Comparison of ENCODE assay signal across 8 cellular contexts in the genomic region with DNA sequence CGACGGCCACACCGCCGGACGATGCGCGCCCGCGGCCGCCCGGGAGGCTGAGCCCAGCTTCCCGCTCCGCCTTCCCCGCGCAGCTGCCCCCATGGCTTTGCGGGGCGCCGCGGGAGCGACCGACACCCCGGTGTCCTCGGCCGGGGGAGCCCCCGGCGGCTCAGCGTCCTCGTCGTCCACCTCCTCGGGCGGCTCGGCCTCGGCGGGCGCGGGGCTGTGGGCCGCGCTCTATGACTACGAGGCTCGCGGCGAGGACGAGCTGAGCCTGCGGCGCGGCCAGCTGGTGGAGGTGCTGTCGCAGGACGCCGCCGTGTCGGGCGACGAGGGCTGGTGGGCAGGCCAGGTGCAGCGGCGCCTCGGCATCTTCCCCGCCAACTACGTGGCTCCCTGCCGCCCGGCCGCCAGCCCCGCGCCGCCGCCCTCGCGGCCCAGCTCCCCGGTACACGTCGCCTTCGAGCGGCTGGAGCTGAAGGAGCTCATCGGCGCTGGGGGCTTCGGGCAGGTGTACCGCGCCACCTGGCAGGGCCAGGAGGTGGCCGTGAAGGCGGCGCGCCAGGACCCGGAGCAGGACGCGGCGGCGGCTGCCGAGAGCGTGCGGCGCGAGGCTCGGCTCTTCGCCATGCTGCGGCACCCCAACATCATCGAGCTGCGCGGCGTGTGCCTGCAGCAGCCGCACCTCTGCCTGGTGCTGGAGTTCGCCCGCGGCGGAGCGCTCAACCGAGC. TPM values are rescaled to one million over a fixed set of nuclear protein-coding genes. Genes with fewer than 3 reads are reported as not detected.
DNase-seq lines count a peak whose midpoint lies in the region; ATAC-seq, FAIRE-seq and TF ChIP-seq lines count a peak whose summit lies in the region.

No MANE protein-coding gene starts in this region.

- H3K4me3 ChIP-seq in SJSA1 (peak overlapping the region; percentile 44), body of pancreas (peak overlapping the region; percentile 77 to 78), kidney (ENCODE audit: low read length in 2 of 2) (peak overlapping the region; percentile 82 to 83)

- peak overlapping the region; percentile 51 for H3K9ac ChIP-seq in kidney (ENCODE audit: low read length in 2 of 2)

- TF ChIP-seq POLR2A in body of pancreas (IDR thresholded peaks at IDR 0.05), result peak in 2 of 3 donors; percentile 3 to 6

- H3K36me3 ChIP-seq in SJSA1, result 0 out of 2 replicates have a peak, but pooled peaks cover 5% of the 10 kb centered on the region
- H3K36me3 ChIP-seq in body of pancreas (replicated peaks in 1 of 2; ENCODE audit: insufficient read depth in 1 of 2, low read depth in 2 of 2), result no peaks in the 10 kb centered on the region
- no peaks in the 10 kb centered on the region for H3K36me3 ChIP-seq in kidney (ENCODE audit: control insufficient read depth in 1 of 2, insufficient read depth in 2 of 2, low read length in 2 of 2)

- DNase-seq in ACHN, result peak; percentile 31
- peak in 1 of 2 experiments; percentile 18 for DNase-seq in SJSA1 (ENCODE audit: low read depth in 1 of 2, low spot score in 2 of 2)
- peak; percentile 36 to 64 (median 53) for DNase-seq in body of pancreas
- DNase-seq in kidney, result peak; percentile 85
- DNase-seq in stimulated activated CD4-positive, alpha-beta T cell treated with anti-CD3 and anti-CD28 coated beads, Interleukin-4, amount 100 ng/mL, for 48 hours (ENCODE audit: low read depth in 2 of 2), result peak; percentile 7 to 9
- DNase-seq in NK-92 treated with Interleukin-12 subunit alpha and Interleukin-12 subunit beta, amount 100 ng/mL, for 24 hours (lab: John Stamatoyannopoulos, UW), result no peak

- WGBS in body of pancreas, 2 donors, result 1 to 2% methylated on average over 19 to 50 of the region's 105 CpGs

- TF ChIP-seq CTCF in body of pancreas (IDR thresholded peaks at IDR 0.05), result no peak
- no peak for TF ChIP-seq CTCF in kidney (IDR thresholded peaks at IDR 0.05; ENCODE audit: borderline replicate concordance, extremely low read depth, insufficient read depth)

- H3K9me3 ChIP-seq in SJSA1 (replicated peaks) (peaks cover 5% of the 10 kb centered on the region), body of pancreas (no peaks in the 10 kb centered on the region), kidney (ENCODE audit: control insufficient read depth in 1 of 2, low read length in 2 of 2) (no peaks in the 10 kb centered on the region)

- peak; percentile 13 for ATAC-seq in GM18519 (IDR thresholded peaks at IDR 0.05; ENCODE audit: low FRiP score, unreplicated experiment)
- peak; percentile 22 for ATAC-seq in HG03045 (IDR thresholded peaks at IDR 0.05; ENCODE audit: unreplicated experiment)
- ATAC-seq in body of pancreas, result peak; percentile 28

- H3K27me3 ChIP-seq in SJSA1 (replicated peaks) (peaks cover 48% of the 10 kb centered on the region), body of pancreas (no peaks in the 10 kb centered on the region)

- intact Hi-C loops in body of pancreas (cut with DNase I) (no loop called here), kidney (cut with DNase I) (no loop called here)

- in situ Hi-C loops in ACHN (cut with HindIII; ENCODE audit: low pct_ligation_motif_present, low pct_unique_long_range_greater_than_20kb, low sequenced_read_pairs), result no loop called here

- peaks cover 11% of the 10 kb centered on the region for H3K4me1 ChIP-seq in SJSA1 (replicated peaks)
- H3K4me1 ChIP-seq in body of pancreas, result peaks cover 32% of the 10 kb centered on the region
- H3K4me1 ChIP-seq in kidney (ENCODE audit: control insufficient read depth in 1 of 2, insufficient read depth in 1 of 2, low read depth in 1 of 2, low read length in 2 of 2), result peaks cover 11 to 13% of the 10 kb centered on the region in 2 donors

- FAIRE-seq in kidney (lab: Jason Lieb, UNC), result no peak

- no peak overlapping the region for H3K27ac ChIP-seq in SJSA1
- H3K27ac ChIP-seq in body of pancreas, result peak overlapping the region; percentile 96 to 98 (median 98)
- H3K27ac ChIP-seq in kidney (ENCODE audit: low read depth in 2 of 2, low read length in 2 of 2), result peak overlapping the region; percentile 74 to 76

RNA-seq across cellular contexts. Expression of a gene that starts 0.6 kb away (rescaled TPM):
- total RNA-seq in SJSA1 (2014; rRNA removed; shearing (Covaris generic)), result 0.03 and 0.13 TPM in 2 replicates
- total RNA-seq in body of pancreas (10 to 100 TPM; 40.2 to 62.3 TPM), kidney (21.6 TPM)
- polyA plus RNA-seq in kidney (ENCODE audit: insufficient read depth, low read depth, low replicate concordance), result 7.4 TPM

RNA-seq across cellular contexts. Expression of a gene that starts 32.6 kb away (rescaled TPM):
- 2.3 and 11.0 TPM in 2 replicates for total RNA-seq in SJSA1 (2014; rRNA removed; shearing (Covaris generic))
- total RNA-seq in body of pancreas, result 10 to 100 TPM; 24.1 to 72.1 TPM
- total RNA-seq in kidney, result 29.2 TPM
- 5.2 TPM for polyA plus RNA-seq in kidney (ENCODE audit: insufficient read depth, low read depth, low replicate concordance)

Comparison
In these comparisons a context has a peak if more than half of its experiments do, and no peak if none do; other contexts are left out.
1. RNA of a gene that starts 0.6 kb away (total RNA-seq): 40.2 to 62.3 TPM in body of pancreas and 21.6 TPM in kidney (single experiment); 0.03 to 0.13 TPM in SJSA1; every median in the first group is over 10 times any median in the second.
2. Peak in every context shown above with its lines, with median percentiles within 50 percentile points of each other: ATAC-seq and H3K4me3 ChIP-seq.